9 cellular contexts compared by ENCODE assay signal in genomic region chr7:192701-193536, GRCh38. TPM values are rescaled to one million over a fixed set of nuclear protein-coding genes. Genes with fewer than 3 reads are reported as not detected.
DNase-seq lines count a peak whose midpoint lies in the region; ATAC-seq lines count a peak whose summit lies in the region.
"Had no signal": no experiment of that assay in that cellular context is flagged by ENCODE, and none has a peak within 500 bp of the region (broad histone marks: within the 10 kb centered on the region; RNA-seq: fewer than 3 reads in every experiment).

No MANE protein-coding gene starts in this region.

- H3K9me3 Mint-ChIP-seq in activated T-cell treated with anti-CD3 and anti-CD28 coated beads, Interleukin-2, amount 50 U/mL, for 72 hours = no peaks in the 10 kb centered on the region
- H3K9me3 Mint-ChIP-seq: central memory CD8-positive, alpha-beta T cell had no signal

- no peak overlapping the region for H3K4me3 Mint-ChIP-seq in activated T-cell treated with anti-CD3 and anti-CD28 coated beads, Interleukin-2, amount 50 U/mL, for 72 hours

- peaks cover 23% of the 10 kb centered on the region for H3K36me3 ChIP-seq in H7 (replicated peaks; ENCODE audit: control insufficient read depth, insufficient read depth, low read length)
- H3K36me3 ChIP-seq in iPS-20b (ENCODE audit: insufficient read depth, low read depth, low read length) = peaks cover 30% of the 10 kb centered on the region
- H3K36me3 ChIP-seq in skeletal muscle tissue (ENCODE audit: control insufficient read depth in 3 of 3, insufficient read depth in 3 of 3, low read length in 3 of 3) = peaks cover 24 to 30% (median 26%) of the 10 kb centered on the region in 3 donors

- peak; percentile 3 to 14 for ATAC-seq in activated T-cell treated with anti-CD3 and anti-CD28 coated beads, Interleukin-2, amount 50 U/mL, for 72 hours (replicated peaks in 1 of 2)

- peaks cover 22% of the 10 kb centered on the region for H3K27me3 Mint-ChIP-seq in activated T-cell treated with anti-CD3 and anti-CD28 coated beads, Interleukin-2, amount 50 U/mL, for 72 hours (ENCODE audit: low read depth)

- peak overlapping the region; percentile 64; the same call in 1 of the 2 replicates for H3K9ac ChIP-seq in iPS-20b (ENCODE audit: low read depth, low read length)
- peak overlapping the region; percentile 60 to 84 (median 74) for H3K9ac ChIP-seq in skeletal muscle tissue (ENCODE audit: low read depth in 1 of 3, low read length in 3 of 3)

- H3K9me3 ChIP-seq in iPS-20b (ENCODE audit: insufficient read depth, low read depth, low read length) (no peaks in the 10 kb centered on the region), skeletal muscle tissue (ENCODE audit: control insufficient read depth in 3 of 3, low read length in 3 of 3) (no peaks in the 10 kb centered on the region)

- no peaks in the 10 kb centered on the region for H3K4me1 Mint-ChIP-seq in activated T-cell treated with anti-CD3 and anti-CD28 coated beads, Interleukin-2, amount 50 U/mL, for 72 hours (ENCODE audit: low read depth)
- H3K4me1 Mint-ChIP-seq: central memory CD8-positive, alpha-beta T cell had no signal

- no peaks in the 10 kb centered on the region for H3K36me3 Mint-ChIP-seq in activated T-cell treated with anti-CD3 and anti-CD28 coated beads, Interleukin-2, amount 50 U/mL, for 72 hours (ENCODE audit: insufficient read depth in 2 of 2)

- H3K27me3 ChIP-seq in H7 (ENCODE audit: control insufficient read depth, insufficient read depth, low read length) (peaks cover 5% of the 10 kb centered on the region; the same call in 1 of the 2 replicates), iPS-20b (ENCODE audit: insufficient read depth, low read length) (peaks cover 27% of the 10 kb centered on the region), skeletal muscle tissue (ENCODE audit: control insufficient read depth in 3 of 3, insufficient read depth in 3 of 3, low read length in 3 of 3) (no peaks in the 10 kb centered on the region)

- H3K4me1 ChIP-seq in iPS-20b (ENCODE audit: insufficient read depth, low read length) = peaks cover 12% of the 10 kb centered on the region
- peaks cover 52 to 61% (median 55%) of the 10 kb centered on the region in 3 donors for H3K4me1 ChIP-seq in skeletal muscle tissue (ENCODE audit: control insufficient read depth in 3 of 3, insufficient read depth in 3 of 3, low read length in 3 of 3)

- DNase-seq in H7 (peak; percentile 92), RKO (ENCODE audit: low spot score) (no peak), SIG-M5 treated with dmso at 0.1 percent for 504 hours (lab: John Stamatoyannopoulos, UW; ENCODE audit: unreplicated experiment) (no peak)
- no peak for DNase-seq in activated T-cell treated with anti-CD3 and anti-CD28 coated beads, Interleukin-2, amount 50 U/mL, for 72 hours
- DNase-seq in stimulated activated CD4-positive, alpha-beta T cell treated with anti-CD3 and anti-CD28 coated beads, Interleukin-4, amount 100 ng/mL, for 4 hours = no peak
- DNase-seq in NK-92 treated with Interleukin-12 subunit alpha and Interleukin-12 subunit beta, amount 100 ng/mL, for 24 hours (lab: John Stamatoyannopoulos, UW) = no peak

- no peak overlapping the region for H3K27ac Mint-ChIP-seq in activated T-cell treated with anti-CD3 and anti-CD28 coated beads, Interleukin-2, amount 50 U/mL, for 72 hours

- H3K4me3 ChIP-seq in H7 (ENCODE audit: insufficient read depth, low read depth, low read length) (peak overlapping the region; percentile 76), iPS-20b (ENCODE audit: low read length) (peak overlapping the region; percentile 71; the same call in 1 of the 2 replicates), skeletal muscle tissue (ENCODE audit: low read length in 3 of 3) (peak overlapping the region; percentile 51 to 84 (median 79))

- H3K27ac ChIP-seq in iPS-20b (ENCODE audit: low read length) = no peak overlapping the region
- H3K27ac ChIP-seq in skeletal muscle tissue (ENCODE audit: low read depth, low read length) = peak overlapping the region; percentile 52

RNA-seq across cellular contexts. Expression of gene FAM20C, which starts 0.5 kb away (rescaled TPM):
- total RNA-seq in H7 (2014; rRNA removed; shearing (Covaris generic)) = 63.2 and 71.5 TPM in 2 replicates
- under 1 TPM in 1 of 2 donors, not detected in 1; 0.12 TPM for total RNA-seq in activated T-cell treated with anti-CD3 and anti-CD28 coated beads, Interleukin-2, amount 50 U/mL, for 72 hours
- 14.6 TPM for total RNA-seq in skeletal muscle tissue

Comparison
In these comparisons a context has a peak if more than half of its experiments do, and no peak if none do; other contexts are left out.
1. RNA of gene FAM20C, which starts 0.5 kb away (total RNA-seq): 63.2 to 71.5 TPM in H7 and 14.6 TPM in skeletal muscle tissue (single experiment); 0.12 TPM in activated T-cell treated with anti-CD3 and anti-CD28 coated beads, Interleukin-2, amount 50 U/mL, for 72 hours; every median in the first group is over 10 times any median in the second.
2. Peak in every context shown above with its lines, with median percentiles within 50 percentile points of each other: H3K4me3 ChIP-seq.